1 cellular context compared by ENCODE assay signal in the genomic region with DNA sequence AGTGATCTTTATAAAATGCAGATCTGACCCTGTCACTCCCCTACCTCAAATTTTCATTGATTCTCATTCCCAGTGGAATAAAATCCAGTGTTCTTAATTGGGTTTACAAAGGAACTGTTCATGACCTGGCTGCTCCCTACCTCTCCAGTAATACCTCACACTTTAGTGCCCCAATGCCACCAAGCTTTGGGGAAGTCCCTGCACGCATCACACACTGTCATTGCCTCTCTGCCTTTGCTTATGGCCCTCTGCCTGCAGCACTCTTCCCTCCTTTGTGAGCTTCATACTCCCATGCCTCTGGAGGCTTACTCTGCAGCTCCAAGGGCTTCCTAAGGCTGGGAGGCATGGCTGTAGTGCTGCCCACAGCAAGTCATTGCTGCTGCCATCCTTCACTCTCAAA.
TF ChIP-seq lines count a peak whose summit lies in the region.

No MANE protein-coding gene starts in this region.

TF ChIP-seq in IMR-90, 13 proteins besides CTCF, POLR2A, EP300 and RAD21:
- TF ChIP-seq MAZ (IDR thresholded peaks at IDR 0.05; ENCODE audit: borderline replicate concordance, low read depth, low read length): no peak
- TF ChIP-seq BHLHE40 (IDR thresholded peaks at IDR 0.05; ENCODE audit: low read depth, low read length): no peak
TF ChIP-seq in IMR-90: peak in this region for 0.
